In genomic region chr10:2928219-2928840, GRCh38 we compare ENCODE assay signal across 8 cellular contexts.
DNase-seq lines count a peak whose midpoint lies in the region; ATAC-seq and TF ChIP-seq lines count a peak whose summit lies in the region.

No MANE protein-coding gene starts in this region.

- no peak overlapping the region for H3K27ac ChIP-seq in VCaP

- peak; percentile 87 for ATAC-seq in GM18508 (IDR thresholded peaks at IDR 0.05; ENCODE audit: insufficient read depth, unreplicated experiment)
- ATAC-seq in HG02884 (IDR thresholded peaks at IDR 0.05; ENCODE audit: unreplicated experiment): peak; percentile 95

- POLR2A ChIA-PET in AG04449 (lab: Yijun Ruan, JAX): no interaction called here

- CTCF ChIA-PET in AG04449 (lab: Yijun Ruan, JAX): interaction anchor here (0.7 to 10.9 kb wide), 31 partner anchors 9 to 467 kb away, joined by 3 to 258 read pairs (median 4); no protein-coding TSS in a partner anchor

- TF ChIP-seq CTCF in AG04449 (IDR thresholded peaks at IDR 0.05; ENCODE audit: insufficient read depth, low read length, missing control alignments): peak; percentile 76
- peak; percentile 77 for TF ChIP-seq CTCF in VCaP (conservative IDR thresholded peaks at IDR 0.05)
- peak; percentile 74 for TF ChIP-seq CTCF in cardiac fibroblast (IDR thresholded peaks at IDR 0.05; ENCODE audit: low read depth, low read length)
- TF ChIP-seq CTCF in kidney epithelial cell (IDR thresholded peaks at IDR 0.05; ENCODE audit: insufficient read depth, low read length, poor library complexity, severe bottlenecking): peak; percentile 84

- H3K4me3 ChIP-seq in AG04449 (ENCODE audit: low read depth, low read length) (no peak overlapping the region), cardiac fibroblast (replicated peaks in 1 of 2; ENCODE audit: low read depth in 2 of 2, low read length in 2 of 2) (no peak overlapping the region), kidney epithelial cell (ENCODE audit: low read depth, low read length) (no peak overlapping the region)

- no peaks in the 10 kb centered on the region for H3K27me3 ChIP-seq in kidney epithelial cell (ENCODE audit: control insufficient read depth, insufficient read depth, low read length)

- H3K36me3 ChIP-seq in kidney epithelial cell (ENCODE audit: control insufficient read depth, insufficient read depth, low read length): no peaks in the 10 kb centered on the region

- peak; percentile 1 for DNase-seq in AG04449 (ENCODE audit: low read depth, low spot score)
- peak; percentile 45 for DNase-seq in NCI-H1694 treated with DMSO at 0.1 percent for 48 hours (lab: John Stamatoyannopoulos, UW)
- peak; percentile 64 to 71 for DNase-seq in cardiac fibroblast (ENCODE audit: low read depth in 2 of 2)
- peak; percentile 26 for DNase-seq in kidney epithelial cell (ENCODE audit: low read depth)
- peak; percentile 75 for DNase-seq in stimulated activated CD4-positive, alpha-beta T cell treated with anti-CD3 and anti-CD28 coated beads, Interleukin-4, amount 100 ng/mL, for 24 hours

Comparison
In these comparisons a context has a peak if more than half of its experiments do, and no peak if none do; other contexts are left out.
1. DNase-seq: peak in every context shown above with its lines; median percentile 75 in stimulated activated CD4-positive, alpha-beta T cell treated with anti-CD3 and anti-CD28 coated beads, Interleukin-4, amount 100 ng/mL, for 24 hours; 68 in cardiac fibroblast; 45 in NCI-H1694 treated with DMSO at 0.1 percent for 48 hours; 26 in kidney epithelial cell; 1 in AG04449.